ENCODE assay signal across 17 cellular contexts in the genomic region with DNA sequence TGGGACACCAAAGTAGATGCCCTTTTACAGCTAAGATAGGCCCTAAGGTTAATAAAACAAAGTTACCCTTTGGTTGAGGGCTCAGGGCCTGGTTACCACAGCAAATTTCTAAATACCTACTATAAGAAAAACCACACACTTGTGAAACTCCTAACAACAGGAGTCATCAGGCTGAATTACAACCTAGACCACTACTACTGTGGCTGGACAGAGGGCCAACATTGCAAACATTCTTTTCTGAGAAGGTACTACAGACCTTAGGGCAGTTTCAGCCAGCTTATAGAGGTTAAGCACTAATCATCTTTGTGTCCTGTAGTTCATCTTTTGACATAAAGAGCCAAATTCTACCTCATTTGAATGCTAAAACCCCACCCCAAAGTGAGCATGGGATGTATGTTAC.
DNase-seq lines count a peak whose midpoint lies in the region; ATAC-seq and TF ChIP-seq lines count a peak whose summit lies in the region.
"Had no signal": no experiment of that assay in that cellular context is flagged by ENCODE, and none has a peak within 500 bp of the region (broad histone marks: within the 10 kb centered on the region; RNA-seq: fewer than 3 reads in every experiment).

No MANE protein-coding gene starts in this region.

- no peak for TF ChIP-seq CTCF in HFFc6 (IDR thresholded peaks at IDR 0.05)

- H3K4me1 ChIP-seq in HUES6 (ENCODE audit: control insufficient read depth, insufficient read depth, low read length), result 0 out of 2 replicates have a peak, but pooled peaks cover 5% of the 10 kb centered on the region
- H3K4me1 ChIP-seq: A549 had no signal

- no peaks in the 10 kb centered on the region for H3K36me3 Mint-ChIP-seq in HFFc6 (ENCODE audit: low read depth)

- no peak overlapping the region for H3K9ac ChIP-seq in HUES6 (ENCODE audit: low read length)

- no peak overlapping the region for H3K27ac Mint-ChIP-seq in HFFc6

- no peaks in the 10 kb centered on the region for H3K27me3 ChIP-seq in HUES6 (ENCODE audit: control insufficient read depth, insufficient read depth, low read length)

- no peak overlapping the region for H3K4me3 Mint-ChIP-seq in HFFc6

- H3K36me3 ChIP-seq in HUES6 (ENCODE audit: control insufficient read depth, insufficient read depth, low read length), result peaks cover 6% of the 10 kb centered on the region; the same call in 1 of the 2 replicates

- H3K27me3 Mint-ChIP-seq in HFFc6 (ENCODE audit: insufficient read depth), result no peaks in the 10 kb centered on the region

- no peak for ATAC-seq in HG02759 (IDR thresholded peaks at IDR 0.05; ENCODE audit: unreplicated experiment)
- ATAC-seq: A549, HCT116 had no signal

- peaks cover 17% of the 10 kb centered on the region for H3K9me3 ChIP-seq in HUES6 (ENCODE audit: control insufficient read depth, insufficient read depth, low read depth, low read length)
- H3K9me3 ChIP-seq: A549 had no signal

- H3K4me3 ChIP-seq in HUES6 (ENCODE audit: low read depth, low read length), result no peak overlapping the region
- H3K4me3 ChIP-seq: A549 had no signal

- DNase-seq in A172 (ENCODE audit: low spot score), result peak; percentile 47
- peak; percentile 29 for DNase-seq in amniotic epithelial cell (ENCODE audit: low read depth)
- DNase-seq in kidney tubule cell (ENCODE audit: low spot score), result peak; percentile 56
- DNase-seq in HFFc6, result no peak
- DNase-seq in NCI-H1048 (lab: John Stamatoyannopoulos, UW), result no peak
- DNase-seq in NCI-H226, result no peak
- DNase-seq: DMS53, KBM-7, NCI-H1417, NCI-H2029 treated with DMSO at 0.1 percent for 48 hours, NCI-H510A treated with DMSO at 0.1 percent for 48 hours, RPMI8226 had no signal

- peaks cover 4% of the 10 kb centered on the region; the same call in 1 of the 2 replicates for H3K9me3 Mint-ChIP-seq in HFFc6

- no peaks in the 10 kb centered on the region for H3K4me1 Mint-ChIP-seq in HFFc6 (ENCODE audit: low read depth)

- peak overlapping the region; percentile 90; the same call in 1 of the 2 replicates for H3K27ac ChIP-seq in HUES6 (ENCODE audit: low read depth, low read length)
- H3K27ac ChIP-seq: A549, C4-2B had no signal

Comparison
In these comparisons a context has a peak if more than half of its experiments do, and no peak if none do; other contexts are left out.
1. DNase-seq: peak in A172 (single experiment), amniotic epithelial cell (single experiment) and kidney tubule cell (single experiment); none in HFFc6 (single experiment), NCI-H1048 (single experiment) and NCI-H226 (single experiment).